ENCODE assay signal across 28 cellular contexts in the genomic region with DNA sequence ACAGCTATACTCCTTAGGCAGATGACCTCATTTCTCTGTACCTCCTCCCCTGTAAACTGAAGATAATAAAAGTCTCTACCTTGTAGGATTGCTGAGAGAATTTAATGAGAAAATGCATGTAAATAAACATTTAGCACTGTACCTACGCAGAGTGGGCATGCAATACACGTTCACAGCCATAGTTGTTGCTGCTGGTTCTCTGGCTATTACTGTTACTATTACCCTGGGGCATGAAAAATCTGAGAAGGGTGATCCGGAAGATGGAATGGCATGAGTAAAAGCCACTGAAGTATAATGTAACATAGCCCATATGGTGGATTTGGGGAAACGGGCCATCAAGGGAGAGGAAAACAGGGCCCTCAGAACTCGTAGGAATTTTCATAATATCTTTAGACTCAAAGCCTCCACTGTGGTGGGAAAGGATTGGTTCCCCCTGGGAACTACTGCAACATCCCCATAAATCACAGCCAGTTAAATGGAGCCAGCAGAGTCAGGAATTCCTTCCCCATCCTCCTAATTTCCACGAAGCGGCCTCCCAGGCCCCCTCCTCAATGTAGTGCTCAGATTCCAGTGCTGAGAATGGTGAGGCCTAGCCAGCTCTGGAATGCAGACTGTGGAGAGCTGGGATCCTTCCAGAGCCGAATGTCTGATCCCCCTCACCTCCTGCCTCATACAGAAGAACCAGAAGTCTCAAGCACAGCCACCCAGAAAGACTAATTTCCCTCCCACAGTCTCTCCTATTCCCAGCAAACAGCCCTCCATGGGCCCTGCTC.
"Had no signal": no experiment of that assay in that cellular context is flagged by ENCODE, and none has a peak within 500 bp of the region (broad histone marks: within the 10 kb centered on the region; RNA-seq: fewer than 3 reads in every experiment).

No MANE protein-coding gene starts in this region.

- H3K27ac Mint-ChIP-seq: activated CD4-positive, alpha-beta T cell treated with anti-CD3 and anti-CD28 coated beads for 36 hours; activated CD8-positive, alpha-beta memory T cell treated with anti-CD3 and anti-CD28 coated beads, Interleukin-2, amount 10 ng/mL, durations not matched to agents 7 days and 5 days; activated CD8-positive, alpha-beta T cell treated with anti-CD3 and anti-CD28 coated beads, Interleukin-2, amount 10 ng/mL, durations not matched to agents 7 days and 5 days; activated naive CD4-positive, alpha-beta T cell treated with anti-CD3 and anti-CD28 coated beads for 36 hours; activated naive CD8-positive, alpha-beta T cell treated with anti-CD3 and anti-CD28 coated beads for 36 hours; nephron; T-helper 2 cell treated with Interferon-gamma antibody and Interleukin-4, amounts not matched to agents 5 μg/mL and 100 μg/mL, for 36 hours had no signal

- H3K4me3 ChIP-seq: adrenal gland, left lung, lung, mucosa of descending colon, psoas muscle, spleen, tibial nerve had no signal

- DNase-seq: activated CD4-positive, alpha-beta T cell treated with anti-CD3 and anti-CD28 coated beads for 36 hours; activated CD4-positive, CD25-positive, alpha-beta regulatory T cell; activated CD8-positive, alpha-beta memory T cell treated with anti-CD3 and anti-CD28 coated beads, Interleukin-2, amount 10 ng/mL, durations not matched to agents 7 days and 5 days; activated CD8-positive, alpha-beta T cell treated with anti-CD3 and anti-CD28 coated beads, Interleukin-2, amount 10 ng/mL, durations not matched to agents 7 days and 5 days; activated effector memory CD4-positive, alpha-beta T cell treated with Interleukin-2 at 50 U/mL for 16 hours; activated naive CD4-positive, alpha-beta T cell treated with anti-CD3 and anti-CD28 coated beads for 36 hours; activated naive CD8-positive, alpha-beta T cell treated with anti-CD3 and anti-CD28 coated beads for 36 hours; adrenal gland; aorta; caudate nucleus; cortex of kidney; foreskin fibroblast; head of caudate nucleus; kidney glomerular epithelial cell; left lung; mesendoderm; mucosa of descending colon; nucleus accumbens; psoas muscle; stimulated activated naive CD4-positive, alpha-beta T cell treated with Interleukin-2 at 50 U/mL for 16 hours; T-helper 1 cell had no signal

- H3K27me3 ChIP-seq: adrenal gland, left lung, tibial nerve had no signal

- H3K4me1 ChIP-seq: adrenal gland, left lung, parathyroid adenoma, psoas muscle, spleen, tibial nerve had no signal

- H3K4me1 Mint-ChIP-seq: activated CD4-positive, alpha-beta T cell treated with anti-CD3 and anti-CD28 coated beads for 36 hours; activated CD8-positive, alpha-beta memory T cell treated with anti-CD3 and anti-CD28 coated beads, Interleukin-2, amount 10 ng/mL, durations not matched to agents 7 days and 5 days; activated naive CD8-positive, alpha-beta T cell treated with anti-CD3 and anti-CD28 coated beads for 36 hours had no signal

- H3K36me3 ChIP-seq: adrenal gland, left lung, spleen, tibial nerve had no signal

- H3K4me3 Mint-ChIP-seq: activated CD4-positive, alpha-beta T cell treated with anti-CD3 and anti-CD28 coated beads for 36 hours; activated CD8-positive, alpha-beta memory T cell treated with anti-CD3 and anti-CD28 coated beads, Interleukin-2, amount 10 ng/mL, durations not matched to agents 7 days and 5 days; activated CD8-positive, alpha-beta T cell treated with anti-CD3 and anti-CD28 coated beads, Interleukin-2, amount 10 ng/mL, durations not matched to agents 7 days and 5 days; activated naive CD4-positive, alpha-beta T cell treated with anti-CD3 and anti-CD28 coated beads for 36 hours; activated naive CD8-positive, alpha-beta T cell treated with anti-CD3 and anti-CD28 coated beads for 36 hours; nephron; T-helper 2 cell treated with Interferon-gamma antibody and Interleukin-4, amounts not matched to agents 5 μg/mL and 100 μg/mL, for 36 hours had no signal

- ATAC-seq: activated CD4-positive, alpha-beta T cell treated with anti-CD3 and anti-CD28 coated beads for 36 hours; activated CD8-positive, alpha-beta memory T cell treated with anti-CD3 and anti-CD28 coated beads, Interleukin-2, amount 10 ng/mL, durations not matched to agents 7 days and 5 days; activated CD8-positive, alpha-beta T cell treated with anti-CD3 and anti-CD28 coated beads, Interleukin-2, amount 10 ng/mL, durations not matched to agents 7 days and 5 days; esophagus mucosa; left lung; mucosa of descending colon; psoas muscle had no signal

- H3K9me3 Mint-ChIP-seq: activated naive CD4-positive, alpha-beta T cell treated with anti-CD3 and anti-CD28 coated beads for 36 hours; activated naive CD8-positive, alpha-beta T cell treated with anti-CD3 and anti-CD28 coated beads for 36 hours; nephron; T-helper 2 cell treated with Interferon-gamma antibody and Interleukin-4, amounts not matched to agents 5 μg/mL and 100 μg/mL, for 36 hours had no signal

- H3K27ac ChIP-seq: adrenal gland, left lung, parathyroid adenoma, psoas muscle, spleen, tibial nerve had no signal

- H3K9me3 ChIP-seq: adrenal gland, left lung, mucosa of descending colon, psoas muscle, spleen, tibial nerve had no signal

- H3K27me3 Mint-ChIP-seq: activated CD8-positive, alpha-beta memory T cell treated with anti-CD3 and anti-CD28 coated beads, Interleukin-2, amount 10 ng/mL, durations not matched to agents 7 days and 5 days; activated naive CD8-positive, alpha-beta T cell treated with anti-CD3 and anti-CD28 coated beads for 36 hours had no signal

- H3K36me3 Mint-ChIP-seq: activated CD8-positive, alpha-beta memory T cell treated with anti-CD3 and anti-CD28 coated beads, Interleukin-2, amount 10 ng/mL, durations not matched to agents 7 days and 5 days; activated naive CD8-positive, alpha-beta T cell treated with anti-CD3 and anti-CD28 coated beads for 36 hours had no signal

- H3K9ac ChIP-seq: parathyroid adenoma had no signal

- H2AFZ ChIP-seq: parathyroid adenoma had no signal

- H3K79me2 ChIP-seq: parathyroid adenoma had no signal
